ENCODE assay signal across 8 cellular contexts in the genomic region with DNA sequence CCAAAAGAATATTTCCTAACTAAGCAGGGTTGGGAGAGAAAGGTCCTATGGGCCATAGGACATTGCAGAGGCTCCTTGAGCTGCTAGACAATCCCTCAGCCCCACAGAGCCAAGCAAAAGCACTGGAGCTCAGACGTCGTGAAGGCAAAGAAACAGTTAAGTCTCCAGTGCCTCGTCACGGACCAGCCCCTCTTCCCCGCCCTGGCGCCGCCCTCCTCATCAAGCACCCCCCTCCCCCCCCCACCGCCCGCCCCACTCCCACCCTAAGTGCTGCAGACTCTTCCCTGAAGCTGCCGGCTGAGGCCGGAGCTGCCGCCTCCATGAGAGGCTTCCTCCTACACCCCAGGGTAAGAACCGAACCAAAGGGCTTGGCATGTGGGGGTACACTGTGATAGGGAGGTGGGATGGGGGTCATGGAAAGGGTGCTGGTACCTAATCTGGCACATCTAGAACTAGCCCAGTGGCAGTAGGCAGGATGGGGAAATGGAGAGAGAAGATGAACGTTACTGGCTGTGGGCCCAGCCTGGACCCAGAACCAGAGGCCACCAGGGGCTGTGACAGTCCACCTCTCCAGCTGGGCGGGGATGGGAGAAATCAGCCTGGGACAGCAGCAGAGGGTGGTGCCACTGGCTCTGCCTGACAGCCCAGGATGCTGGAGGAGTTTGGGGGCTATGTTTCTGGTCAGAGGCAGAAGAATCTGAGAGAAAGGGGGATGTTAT. TPM values are rescaled to one million over a fixed set of nuclear protein-coding genes. Genes with fewer than 3 reads are reported as not detected.
DNase-seq lines count a peak whose midpoint lies in the region; ATAC-seq and TF ChIP-seq lines count a peak whose summit lies in the region.

TSS of gene MAP1A (plus strand) at position 255 of the 719 bp plus-strand sequence. CDS start 3,866 bp downstream, outside the sequence.

- H3K4me1 Mint-ChIP-seq in activated T-cell treated with anti-CD3 and anti-CD28 coated beads, Interleukin-2, amount 50 U/mL, for 4 hours (ENCODE audit: low read depth): peaks cover 26% of the 10 kb centered on the region
- H3K4me1 Mint-ChIP-seq in neural crest cell: peaks cover 65% of the 10 kb centered on the region

- 0% methylated on average over 2 to 4 of the region's 15 CpGs for WGBS in gastroesophageal sphincter (ENCODE audit: low coverage in 1 of 2), 2 donors

- no peak for DNase-seq in activated T-cell treated with anti-CD3 and anti-CD28 coated beads, Interleukin-2, amount 50 U/mL, for 4 hours
- DNase-seq in activated T-cell treated with anti-CD3 and anti-CD28 coated beads for 4 hours: no peak
- peak; percentile 45 for DNase-seq in neural crest cell (ENCODE audit: low read depth, low spot score)
- DNase-seq in NOMO-1 treated with dmso at 0.1 percent for 144 hours (lab: John Stamatoyannopoulos, UW; ENCODE audit: unreplicated experiment): no peak

- H3K4me3 ChIP-seq in gastroesophageal sphincter: peak within 1 kb of the TSS; percentile 48 to 60

- peak within 1 kb of the TSS; percentile 52 for H3K4me3 Mint-ChIP-seq in activated T-cell treated with anti-CD3 and anti-CD28 coated beads, Interleukin-2, amount 50 U/mL, for 4 hours
- H3K4me3 Mint-ChIP-seq in neural crest cell: peak within 1 kb of the TSS; percentile 92

- no peaks in the 10 kb centered on the region for H3K27me3 ChIP-seq in gastroesophageal sphincter

- H3K4me1 ChIP-seq in gastroesophageal sphincter: peaks cover 4 to 63% (median 30%) of the 10 kb centered on the region in 3 donors

- no peaks in the 10 kb centered on the region for H3K36me3 Mint-ChIP-seq in activated T-cell treated with anti-CD3 and anti-CD28 coated beads, Interleukin-2, amount 50 U/mL, for 4 hours (ENCODE audit: insufficient read depth)
- H3K36me3 Mint-ChIP-seq in neural crest cell (ENCODE audit: low read depth): peaks cover 23% of the 10 kb centered on the region

- peak in 1 of 2 donors; percentile 19 for ATAC-seq in activated T-cell treated with anti-CD3 and anti-CD28 coated beads, Interleukin-2, amount 50 U/mL, for 4 hours
- peak; percentile 57 for ATAC-seq in gastroesophageal sphincter
- ATAC-seq in GM18909 (IDR thresholded peaks at IDR 0.05; ENCODE audit: poor library complexity, unreplicated experiment): no peak
- no peak for ATAC-seq in HG03432 (IDR thresholded peaks at IDR 0.05; ENCODE audit: unreplicated experiment)

- peak within 1 kb of the TSS; percentile 90 for H3K27ac Mint-ChIP-seq in neural crest cell (ENCODE audit: unreplicated experiment)

- peak within 1 kb of the TSS; percentile 48 for H3K27ac ChIP-seq in VCaP
- H3K27ac ChIP-seq in gastroesophageal sphincter: peak within 1 kb of the TSS; percentile 48 to 90 (median 86)

- H3K27me3 Mint-ChIP-seq in activated T-cell treated with anti-CD3 and anti-CD28 coated beads, Interleukin-2, amount 50 U/mL, for 4 hours (ENCODE audit: low read depth): peaks cover 28% of the 10 kb centered on the region
- no peaks in the 10 kb centered on the region for H3K27me3 Mint-ChIP-seq in neural crest cell (ENCODE audit: low read depth)

- peaks cover 0 to 28% of the 10 kb centered on the region in 2 donors for H3K36me3 ChIP-seq in gastroesophageal sphincter

- peak in 1 of 2 donors; percentile 11 for TF ChIP-seq POLR2A in gastroesophageal sphincter (IDR thresholded peaks at IDR 0.05)

- TF ChIP-seq EP300 in gastroesophageal sphincter (IDR thresholded peaks at IDR 0.05): no peak

- TF ChIP-seq CTCF in VCaP (conservative IDR thresholded peaks at IDR 0.05) (no peak), gastroesophageal sphincter (IDR thresholded peaks at IDR 0.05) (no peak), neural crest cell (conservative IDR thresholded peaks at IDR 0.05) (no peak)

- no peaks in the 10 kb centered on the region for H3K9me3 ChIP-seq in gastroesophageal sphincter

- H3K9me3 Mint-ChIP-seq in activated T-cell treated with anti-CD3 and anti-CD28 coated beads, Interleukin-2, amount 50 U/mL, for 4 hours: no peaks in the 10 kb centered on the region
- no peaks in the 10 kb centered on the region for H3K9me3 Mint-ChIP-seq in neural crest cell

RNA-seq across cellular contexts. Expression of gene MAP1A, which starts in this region (rescaled TPM):
- 1 to 10 TPM; 1.1 to 1.2 (median 1.2) TPM for total RNA-seq in activated T-cell treated with anti-CD3 and anti-CD28 coated beads, Interleukin-2, amount 50 U/mL, for 4 hours
- 10 to 100 TPM; 28.9 to 59.1 (median 35.1) TPM for total RNA-seq in gastroesophageal sphincter
- total RNA-seq in neural crest cell: 24.3 and 25.2 TPM in 2 replicates

Comparison
In these comparisons a context has a peak if more than half of its experiments do, and no peak if none do; other contexts are left out.
1. RNA of gene MAP1A (total RNA-seq): 28.9 to 59.1 TPM in gastroesophageal sphincter and 24.3 to 25.2 TPM in neural crest cell; 1.1 to 1.2 TPM in activated T-cell treated with anti-CD3 and anti-CD28 coated beads, Interleukin-2, amount 50 U/mL, for 4 hours; every median in the first group is over 10 times any median in the second.